Comparison of ENCODE assay signal across 13 cellular contexts in genomic region chr13:42776558-42776957, GRCh38. TPM values are rescaled to one million over a fixed set of nuclear protein-coding genes. Genes with fewer than 3 reads are reported as not detected.
"Had no signal": no experiment of that assay in that cellular context is flagged by ENCODE, and none has a peak within 500 bp of the region (broad histone marks: within the 10 kb centered on the region; RNA-seq: fewer than 3 reads in every experiment).

No MANE protein-coding gene starts in this region.

RNA-seq across cellular contexts. Expression of gene FAM216B, which starts 4.8 kb away (rescaled TPM):
- total RNA-seq: esophagus muscularis mucosa; foreskin keratinocyte; kidney epithelial cell; left colon; liver; lung microvascular endothelial cell; mesenteric fat pad; mononuclear cell; naive thymus-derived CD8-positive, alpha-beta T cell; prostate gland; renal cortical epithelial cell had no signal
- polyA plus RNA-seq: foreskin keratinocyte; liver; naive thymus-derived CD8-positive, alpha-beta T cell; neural cell; pancreas had no signal
